ENCODE assay signal across 9 cellular contexts in the genomic region with DNA sequence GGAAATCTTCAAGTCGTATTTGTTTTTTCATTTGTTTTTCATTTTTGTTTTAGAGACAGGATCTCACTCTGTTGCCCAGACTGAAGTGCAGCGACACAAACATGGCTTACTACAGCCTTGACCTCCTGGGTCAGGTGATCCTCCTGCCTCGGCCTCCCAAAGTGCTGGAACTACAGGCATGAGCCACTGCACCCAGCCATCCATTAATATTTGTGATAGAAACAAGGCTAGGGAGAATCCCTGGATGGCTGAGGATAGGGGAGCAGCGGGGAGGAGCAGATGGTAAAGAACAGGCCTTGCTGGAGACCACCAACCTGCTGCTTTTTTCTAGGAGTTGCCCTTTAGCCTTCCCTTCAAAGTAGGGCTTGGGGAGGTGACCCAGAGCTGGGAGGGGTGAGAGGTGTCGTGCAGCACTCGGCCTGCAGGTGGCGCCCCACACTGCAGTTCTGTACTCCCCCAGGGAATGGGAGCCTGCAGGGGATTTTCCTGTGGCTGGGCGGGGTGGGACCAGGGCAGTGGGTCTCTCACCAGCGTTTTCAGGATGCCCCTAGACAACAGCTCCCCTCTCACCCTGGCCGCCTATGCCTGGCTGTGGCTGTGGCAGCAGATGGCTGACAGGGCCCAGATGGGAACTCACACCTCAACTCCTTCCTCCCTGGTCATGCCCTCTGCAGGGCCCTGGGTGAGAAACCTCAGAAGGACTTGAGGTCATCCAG. TPM values are rescaled to one million over a fixed set of nuclear protein-coding genes. Genes with fewer than 3 reads are reported as not detected.
A peak's percentile ranks its signal among the peaks of the same experiment; 100 is the strongest.
DNase-seq lines count a peak whose midpoint lies in the region; ATAC-seq and TF ChIP-seq lines count a peak whose summit lies in the region.
"Had no signal": no experiment of that assay in that cellular context is flagged by ENCODE, and none has a peak within 500 bp of the region (broad histone marks: within the 10 kb centered on the region; RNA-seq: fewer than 3 reads in every experiment).

No MANE protein-coding gene starts in this region.

- H3K36me3 ChIP-seq in MG63, result no peaks in the 10 kb centered on the region

- in situ Hi-C loops in T47D (cut with HindIII; ENCODE audit: low pct_unique_long_range_greater_than_20kb, low sequenced_read_pairs), result no loop called here

- ATAC-seq in HG02678 (IDR thresholded peaks at IDR 0.05; ENCODE audit: unreplicated experiment), result no peak

- no peak overlapping the region for H3K4me3 ChIP-seq in MG63
- no peak overlapping the region for H3K4me3 ChIP-seq in WI38 (ENCODE audit: low read depth, low read length)
- H3K4me3 ChIP-seq: skin epidermis had no signal

- DNase-seq in NK-92 treated with Interleukin-12 subunit alpha and Interleukin-12 subunit beta, amount 100 ng/mL, for 24 hours (lab: John Stamatoyannopoulos, UW), result peak; percentile 55
- DNase-seq in NK-92 (lab: John Stamatoyannopoulos, UW; ENCODE audit: unreplicated experiment) (no peak), MG63 (peak; percentile 45), T47D (ENCODE audit: low read depth in 1 of 2, low spot score in 1 of 2) (peak; percentile 38 to 45), islet precursor cell (peak; percentile 84)
- DNase-seq in stimulated activated CD4-positive, alpha-beta T cell treated with anti-CD3 and anti-CD28 coated beads, Interleukin-2, amount 100 ng/mL, for 4 hours (ENCODE audit: low read depth), result peak; percentile 57

- peak; percentile 87 for TF ChIP-seq CTCF in WI38 (IDR thresholded peaks at IDR 0.05; ENCODE audit: low read depth, low read length)

- H3K27me3 ChIP-seq in MG63, result no peaks in the 10 kb centered on the region; the same call in 1 of the 2 replicates

- no peaks in the 10 kb centered on the region for H3K9me3 ChIP-seq in MG63

RNA-seq across cellular contexts. Expression of a gene that starts 12.6 kb away (rescaled TPM):
- total RNA-seq in MG63 (2014; rRNA removed; shearing (Covaris generic); ENCODE audit: low replicate concordance), result 0.07 TPM in 1 of 2 replicates, not detected in the other
